Comparison of ENCODE assay signal across 31 cellular contexts in genomic region chr14:90783344-90783743, GRCh38.
"Had no signal": no experiment of that assay in that cellular context is flagged by ENCODE, and none has a peak within 500 bp of the region (broad histone marks: within the 10 kb centered on the region; RNA-seq: fewer than 3 reads in every experiment).

No MANE protein-coding gene starts in this region.

- H3K4me1 ChIP-seq: adrenal gland had no signal

- ATAC-seq: activated CD8-positive, alpha-beta T cell treated with anti-CD3 and anti-CD28 coated beads for 36 hours; activated naive CD4-positive, alpha-beta T cell treated with anti-CD3 and anti-CD28 coated beads, Interleukin-2, amount 50 U/mL, for 72 hours; activated T-cell treated with anti-CD3 and anti-CD28 coated beads, Interleukin-2, amount 50 U/mL, for 4 hours; activated T-cell treated with anti-CD3 and anti-CD28 coated beads, Interleukin-2, amount 50 U/mL, for 72 hours; activated T-helper 17 cell treated with anti-CD3 and anti-CD28 coated beads, Interleukin-2, amount 50 U/mL, for 72 hours had no signal

- H3K36me3 ChIP-seq: cardiac muscle cell had no signal

- H3K9me3 ChIP-seq: adrenal gland had no signal

- H3K27me3 ChIP-seq: adrenal gland, cardiac muscle cell had no signal

- DNase-seq: activated B cell treated with CpG ODN at 0.5 μM for 24 hours; activated CD4-positive, alpha-beta memory T cell treated with anti-CD3 and anti-CD28 coated beads for 36 hours; activated CD4-positive, alpha-beta T cell treated with anti-CD3 and anti-CD28 coated beads for 4 hours; activated CD4-positive, alpha-beta T cell treated with anti-CD3 and anti-CD28 coated beads, Interleukin-2, amount 10 ng/mL, durations not matched to agents 24 days and 14 days; activated CD4-positive, alpha-beta T cell treated with anti-CD3 and anti-CD28 coated beads, Interleukin-2, amount 50 U/mL, for 1 hour; activated CD4-positive, alpha-beta T cell treated with anti-CD3 and anti-CD28 coated beads, Interleukin-2, amount 50 U/mL, for 4 hours; activated CD4-positive, CD25-positive, alpha-beta regulatory T cell treated with anti-CD3 and anti-CD28 coated beads, Interleukin-2, amount 50 U/mL, for 72 hours; activated CD8-positive, alpha-beta memory T cell treated with anti-CD3 and anti-CD28 coated beads, Interleukin-2, amount 50 U/mL, for 4 hours; activated CD8-positive, alpha-beta T cell treated with anti-CD3 and anti-CD28 coated beads for 36 hours; activated effector memory CD4-positive, alpha-beta T cell treated with anti-CD3 and anti-CD28 coated beads, Interleukin-2, amount 50 U/mL, for 16 hours; activated gamma-delta T cell treated with Interleukin-2 at 50 U/mL for 16 hours; activated naive CD4-positive, alpha-beta T cell; activated naive CD4-positive, alpha-beta T cell treated with anti-CD3 and anti-CD28 coated beads for 36 hours; activated naive CD4-positive, alpha-beta T cell treated with anti-CD3 and anti-CD28 coated beads, Interleukin-2, amount 50 U/mL, for 16 hours; activated naive CD8-positive, alpha-beta T cell treated with anti-CD3 and anti-CD28 coated beads for 36 hours; activated T-cell treated with anti-CD3 and anti-CD28 coated beads for 4 hours; activated T-cell treated with anti-CD3 and anti-CD28 coated beads, Interleukin-2, amount 50 U/mL, for 1 hour; activated T-cell treated with anti-CD3 and anti-CD28 coated beads, Interleukin-2, amount 50 U/mL, for 4 hours; activated T-cell treated with anti-CD3 and anti-CD28 coated beads, Interleukin-2, amount 50 U/mL, for 72 hours; adrenal gland; amniotic stem cell; aorta; caudate nucleus; cerebellar nuclear complex; T-helper 1 cell; T-helper 2 cell; T-helper 9 cell had no signal

- H3K4me3 ChIP-seq: adrenal gland, cardiac muscle cell had no signal

- H3K27ac ChIP-seq: adrenal gland, cardiac muscle cell, VCaP had no signal
